In genomic region chr12:90407841-90408240, GRCh38 we compare ENCODE assay signal across 28 cellular contexts.
DNase-seq lines count a peak whose midpoint lies in the region; ATAC-seq and TF ChIP-seq lines count a peak whose summit lies in the region.
"Had no signal": no experiment of that assay in that cellular context is flagged by ENCODE, and none has a peak within 500 bp of the region (broad histone marks: within the 10 kb centered on the region; RNA-seq: fewer than 3 reads in every experiment).

No MANE protein-coding gene starts in this region.

- no peaks in the 10 kb centered on the region for H3K36me3 Mint-ChIP-seq in activated CD4-positive, alpha-beta T cell treated with anti-CD3 and anti-CD28 coated beads for 36 hours (ENCODE audit: low read depth)
- H3K36me3 Mint-ChIP-seq: activated CD4-positive, alpha-beta memory T cell treated with anti-CD3 and anti-CD28 coated beads for 36 hours; CD8-positive, alpha-beta memory T cell; IgD-negative memory B cell had no signal

- H3K4me3 Mint-ChIP-seq in activated CD4-positive, alpha-beta T cell treated with anti-CD3 and anti-CD28 coated beads for 36 hours, result no peak overlapping the region
- H3K4me3 Mint-ChIP-seq: activated CD4-positive, alpha-beta memory T cell treated with anti-CD3 and anti-CD28 coated beads for 36 hours; CD8-positive, alpha-beta memory T cell; H9; IgD-negative memory B cell; T-helper 1 cell treated with Interleukin-12 subunit alpha and Interleukin-12 subunit beta and Interleukin-4 antibody, amounts not matched to agents 30 μg/mL and 1 μg/mL, for 36 hours had no signal

- no peaks in the 10 kb centered on the region for H3K4me1 Mint-ChIP-seq in activated CD4-positive, alpha-beta T cell treated with anti-CD3 and anti-CD28 coated beads for 36 hours
- H3K4me1 Mint-ChIP-seq: CD8-positive, alpha-beta memory T cell had no signal

- peak; percentile 30; the same call in 1 of the 2 replicates for TF ChIP-seq CTCF in WERI-Rb-1 (IDR thresholded peaks at IDR 0.05; ENCODE audit: low read depth, low read length)

- H3K9me3 ChIP-seq in WERI-Rb-1 (ENCODE audit: severe bottlenecking), result no peaks in the 10 kb centered on the region
- H3K9me3 ChIP-seq: heart right ventricle, right lobe of liver had no signal

- no peak overlapping the region for H3K27ac ChIP-seq in WERI-Rb-1
- H3K27ac ChIP-seq: heart right ventricle, HL-60, right lobe of liver, VCaP had no signal

- intact Hi-C loops in activated CD4-positive, alpha-beta T cell treated with anti-CD3 and anti-CD28 coated beads for 36 hours (cut with DNase I, micrococcal nuclease), result no loop called here

- H3K27ac Mint-ChIP-seq in activated CD4-positive, alpha-beta T cell treated with anti-CD3 and anti-CD28 coated beads for 36 hours, result no peak overlapping the region
- H3K27ac Mint-ChIP-seq: activated CD4-positive, alpha-beta memory T cell treated with anti-CD3 and anti-CD28 coated beads for 36 hours; CD8-positive, alpha-beta memory T cell; IgD-negative memory B cell; T-helper 1 cell treated with Interleukin-12 subunit alpha and Interleukin-12 subunit beta and Interleukin-4 antibody, amounts not matched to agents 30 μg/mL and 1 μg/mL, for 36 hours had no signal

- no peaks in the 10 kb centered on the region for H3K9me3 Mint-ChIP-seq in activated CD4-positive, alpha-beta T cell treated with anti-CD3 and anti-CD28 coated beads for 36 hours (ENCODE audit: low read depth)
- H3K9me3 Mint-ChIP-seq: IgD-negative memory B cell; T-helper 1 cell treated with Interleukin-12 subunit alpha and Interleukin-12 subunit beta and Interleukin-4 antibody, amounts not matched to agents 30 μg/mL and 1 μg/mL, for 36 hours had no signal

- H3K4me3 ChIP-seq in WERI-Rb-1 (ENCODE audit: low read depth, low read length), result no peak overlapping the region
- H3K4me3 ChIP-seq: heart right ventricle, lung, right lobe of liver had no signal

- POLR2A ChIA-PET in activated CD4-positive, alpha-beta T cell treated with anti-CD3 and anti-CD28 coated beads for 36 hours (lab: Charles Lee), result no interaction called here

- peak; percentile 41 for DNase-seq in D341Med (ENCODE audit: low spot score)
- DNase-seq in LHCN-M2 (ENCODE audit: low read depth), result peak; percentile 16
- DNase-seq in WERI-Rb-1, result peak; percentile 61
- DNase-seq in iPS-NIHi7 (ENCODE audit: extremely low spot score), result peak; percentile 12
- no peak for DNase-seq in kidney glomerular epithelial cell (lab: John Stamatoyannopoulos, UW)
- no peak for DNase-seq in NOMO-1 (lab: John Stamatoyannopoulos, UW; ENCODE audit: unreplicated experiment in 2 of 2)
- no peak for DNase-seq in activated CD4-positive, alpha-beta T cell treated with anti-CD3 and anti-CD28 coated beads for 36 hours
- DNase-seq in HuH-7 (ENCODE audit: low spot score), result no peak
- DNase-seq: activated CD4-positive, alpha-beta memory T cell treated with anti-CD3 and anti-CD28 coated beads for 36 hours; activated naive CD4-positive, alpha-beta T cell treated with Interleukin-2 at 50 U/mL for 16 hours; activated T-cell treated with anti-CD3 and anti-CD28 coated beads, Interleukin-2, amount 50 U/mL, for 1 hour; anterior cingulate cortex; CD8-positive, alpha-beta memory T cell; cerebellar nuclear complex; effector memory CD4-positive, alpha-beta T cell; H9; heart right ventricle; NCI-H1694 treated with DMSO at 0.1 percent for 48 hours; NCI-H345; OCI-M1; right lobe of liver; SHP77; stimulated activated naive CD4-positive, alpha-beta T cell had no signal

- ATAC-seq in activated CD4-positive, alpha-beta T cell treated with anti-CD3 and anti-CD28 coated beads for 36 hours, result no peak
- ATAC-seq: heart right ventricle, right lobe of liver had no signal

- CTCF ChIA-PET in activated CD4-positive, alpha-beta T cell treated with anti-CD3 and anti-CD28 coated beads for 36 hours (lab: Charles Lee), result no interaction called here

- no peaks in the 10 kb centered on the region for H3K27me3 ChIP-seq in WERI-Rb-1 (ENCODE audit: insufficient read depth, low read depth, severe bottlenecking)
- H3K27me3 ChIP-seq: heart right ventricle, right lobe of liver had no signal

- H3K36me3 ChIP-seq in WERI-Rb-1, result no peaks in the 10 kb centered on the region
- H3K36me3 ChIP-seq: heart right ventricle, right lobe of liver had no signal

- peaks cover 1% of the 10 kb centered on the region for H3K27me3 Mint-ChIP-seq in activated CD4-positive, alpha-beta T cell treated with anti-CD3 and anti-CD28 coated beads for 36 hours
- H3K27me3 Mint-ChIP-seq: activated CD4-positive, alpha-beta memory T cell treated with anti-CD3 and anti-CD28 coated beads for 36 hours; IgD-negative memory B cell had no signal

Comparison
In these comparisons a context has a peak if more than half of its experiments do, and no peak if none do; other contexts are left out.
1. DNase-seq: peak in D341Med (single experiment), LHCN-M2 (single experiment), WERI-Rb-1 (single experiment) and iPS-NIHi7 (single experiment); none in kidney glomerular epithelial cell (single experiment), NOMO-1 (0 of 2), activated CD4-positive, alpha-beta T cell treated with anti-CD3 and anti-CD28 coated beads for 36 hours (single experiment) and HuH-7 (single experiment).